ENCODE assay signal across 26 cellular contexts in the genomic region with DNA sequence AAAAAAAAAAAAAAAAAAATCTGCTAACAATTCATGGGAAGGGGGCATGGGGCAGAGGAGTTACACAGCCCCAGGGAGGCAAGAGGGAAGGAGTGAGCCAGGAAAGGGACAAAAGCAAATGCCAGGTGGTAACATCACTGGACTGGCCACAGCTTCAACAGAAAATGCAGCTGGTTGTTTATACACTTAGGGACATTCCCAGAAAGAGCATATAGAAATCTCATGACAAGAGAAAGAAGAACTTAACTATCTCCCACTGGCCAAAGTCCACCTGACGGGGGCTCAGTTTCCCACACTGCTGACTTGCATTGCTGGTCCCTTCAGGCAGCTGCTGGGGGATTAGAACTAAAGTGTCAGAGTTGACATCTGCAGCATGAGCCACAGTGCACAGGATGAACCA. TPM values are rescaled to one million over a fixed set of nuclear protein-coding genes. Genes with fewer than 3 reads are reported as not detected.
"Had no signal": no experiment of that assay in that cellular context is flagged by ENCODE, and none has a peak within 500 bp of the region (broad histone marks: within the 10 kb centered on the region; RNA-seq: fewer than 3 reads in every experiment).

No MANE protein-coding gene starts in this region.

- H3K27ac Mint-ChIP-seq: dendritic cell treated with granulocyte-macrophage colony-stimulating factor and Interleukin-4, amounts not matched to agents 40 ng/mL and 50 ng/mL, for 4 days; endodermal cell; mesothelial cell of epicardium; stimulated activated naive B cell treated with anti-CD40 and anti-IgM and Interleukin-4, amounts not matched to agents 10 μg/mL and 1 μg/mL and 100 μg/mL, for 72 hours had no signal

- DNase-seq: activated CD4-positive, alpha-beta T cell treated with anti-CD3 and anti-CD28 coated beads for 48 hours; central memory CD4-positive, alpha-beta T cell; endodermal cell; foreskin fibroblast; head of caudate nucleus; hippocampal formation; kidney; left colon; mammary epithelial cell; naive B cell; occipital lobe; stimulated activated CD4-positive, alpha-beta T cell treated with anti-CD3 and anti-CD28 coated beads, Interleukin-4, amount 100 ng/mL, for 4 hours; stimulated activated CD8-positive, alpha-beta memory T cell treated with anti-CD3 and anti-CD28 coated beads, Interleukin-4, amount 100 ng/mL, for 48 hours; stimulated activated naive B cell treated with anti-CD40 and anti-IgM and Interleukin-4, amounts not matched to agents 10 μg/mL and 1 μg/mL and 100 μg/mL, for 72 hours; T-helper 9 cell had no signal

- H3K27me3 Mint-ChIP-seq: activated naive CD4-positive, alpha-beta T cell treated with anti-CD3 and anti-CD28 coated beads, Interleukin-2, amount 50 U/mL, for 24 hours; dendritic cell treated with granulocyte-macrophage colony-stimulating factor and Interleukin-4, amounts not matched to agents 40 ng/mL and 50 ng/mL, for 4 days; naive B cell; stimulated activated naive B cell treated with anti-CD40 and anti-IgM and Interleukin-4, amounts not matched to agents 10 μg/mL and 1 μg/mL and 100 μg/mL, for 72 hours had no signal

- H3K36me3 Mint-ChIP-seq: mesothelial cell of epicardium, naive B cell had no signal

- H3K4me3 ChIP-seq: breast epithelium, right atrium auricular region, smooth muscle cell, tibial nerve had no signal

- H3K9me3 Mint-ChIP-seq: activated naive CD4-positive, alpha-beta T cell treated with anti-CD3 and anti-CD28 coated beads, Interleukin-2, amount 50 U/mL, for 24 hours; dendritic cell treated with granulocyte-macrophage colony-stimulating factor and Interleukin-4, amounts not matched to agents 40 ng/mL and 50 ng/mL, for 4 days; endodermal cell; mesothelial cell of epicardium; naive B cell; neural crest cell; stimulated activated naive B cell treated with anti-CD40 and anti-IgM and Interleukin-4, amounts not matched to agents 10 μg/mL and 1 μg/mL and 100 μg/mL, for 72 hours had no signal

- ATAC-seq: esophagus mucosa; left colon; stimulated activated naive B cell treated with anti-CD40 and anti-IgM and Interleukin-4, amounts not matched to agents 10 μg/mL and 1 μg/mL and 100 μg/mL, for 72 hours had no signal

- H3K4me3 Mint-ChIP-seq: activated naive CD4-positive, alpha-beta T cell treated with anti-CD3 and anti-CD28 coated beads, Interleukin-2, amount 50 U/mL, for 24 hours; dendritic cell treated with granulocyte-macrophage colony-stimulating factor and Interleukin-4, amounts not matched to agents 40 ng/mL and 50 ng/mL, for 4 days; endodermal cell; mesothelial cell of epicardium; naive B cell; neural crest cell; stimulated activated naive B cell treated with anti-CD40 and anti-IgM and Interleukin-4, amounts not matched to agents 10 μg/mL and 1 μg/mL and 100 μg/mL, for 72 hours had no signal

- H3K4me1 ChIP-seq: breast epithelium, right atrium auricular region, tibial nerve had no signal

- H3K9me3 ChIP-seq: breast epithelium, right atrium auricular region, tibial nerve had no signal

- H3K27ac ChIP-seq: breast epithelium, right atrium auricular region, tibial nerve, VCaP had no signal

- H3K36me3 ChIP-seq: breast epithelium, right atrium auricular region, tibial nerve had no signal

- H3K4me1 Mint-ChIP-seq: activated naive CD4-positive, alpha-beta T cell treated with anti-CD3 and anti-CD28 coated beads, Interleukin-2, amount 50 U/mL, for 24 hours; endodermal cell; mesothelial cell of epicardium; naive B cell; neural crest cell had no signal

- H3K27me3 ChIP-seq: breast epithelium, right atrium auricular region, tibial nerve had no signal

RNA-seq across cellular contexts. Expression of a gene that starts 14.8 kb away (rescaled TPM):
- total RNA-seq: pulmonary artery endothelial cell, smooth muscle cell had no signal
